Comparison of ENCODE assay signal across 1 cellular context in the genomic region with DNA sequence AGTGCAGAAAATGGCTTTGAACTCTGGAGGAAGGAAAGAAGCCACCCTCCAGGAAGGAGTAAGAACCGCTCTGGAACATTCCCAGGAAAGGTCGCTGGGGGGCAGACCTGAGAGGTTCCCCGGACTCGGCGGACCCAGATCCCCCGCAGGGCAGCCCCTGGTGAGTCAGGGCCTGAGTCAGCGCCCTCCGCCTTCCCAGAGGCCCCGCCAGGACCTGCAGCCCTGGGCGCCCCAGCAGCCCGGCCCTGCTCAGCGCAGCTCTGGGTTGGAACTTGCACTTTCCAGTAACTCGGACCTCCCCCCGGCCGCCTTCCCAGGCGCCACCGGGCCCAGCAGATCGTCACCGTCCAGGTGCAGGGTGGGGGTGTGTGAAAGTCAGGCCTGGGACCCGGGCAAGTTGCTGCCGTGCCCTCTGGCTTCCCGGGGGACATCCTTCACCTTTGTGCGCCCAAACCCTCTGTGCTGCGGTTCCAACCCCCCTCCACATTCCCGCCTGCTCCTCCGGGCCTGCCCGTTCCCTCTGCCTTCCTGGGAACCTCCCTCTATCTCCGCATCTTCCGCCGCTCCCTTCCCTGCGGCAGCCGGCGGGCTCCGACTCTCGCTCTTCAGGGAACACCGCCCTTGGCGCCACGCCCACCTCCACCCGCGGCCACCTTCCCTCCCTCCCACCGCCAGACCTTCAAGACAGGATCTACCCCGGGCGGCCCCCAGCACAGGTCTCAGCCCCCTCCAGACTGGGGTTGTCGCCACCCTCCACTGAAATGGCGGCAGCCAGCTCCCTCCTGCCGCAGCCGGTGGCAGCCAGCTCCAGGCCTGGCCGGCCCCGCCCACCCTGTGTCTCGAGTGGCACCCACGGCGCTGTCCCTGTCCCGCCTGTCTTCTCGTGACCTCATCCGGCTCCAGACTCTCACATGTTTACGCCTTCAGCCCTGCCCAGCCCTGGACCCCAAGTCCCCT.
TF ChIP-seq lines count a peak whose summit lies in the region.

No MANE protein-coding gene starts in this region.

TF ChIP-seq in HepG2, 621 proteins besides CTCF, POLR2A, EP300 and RAD21 (continued from another document and continues in another):
- TF ChIP-seq, protein P1, sequence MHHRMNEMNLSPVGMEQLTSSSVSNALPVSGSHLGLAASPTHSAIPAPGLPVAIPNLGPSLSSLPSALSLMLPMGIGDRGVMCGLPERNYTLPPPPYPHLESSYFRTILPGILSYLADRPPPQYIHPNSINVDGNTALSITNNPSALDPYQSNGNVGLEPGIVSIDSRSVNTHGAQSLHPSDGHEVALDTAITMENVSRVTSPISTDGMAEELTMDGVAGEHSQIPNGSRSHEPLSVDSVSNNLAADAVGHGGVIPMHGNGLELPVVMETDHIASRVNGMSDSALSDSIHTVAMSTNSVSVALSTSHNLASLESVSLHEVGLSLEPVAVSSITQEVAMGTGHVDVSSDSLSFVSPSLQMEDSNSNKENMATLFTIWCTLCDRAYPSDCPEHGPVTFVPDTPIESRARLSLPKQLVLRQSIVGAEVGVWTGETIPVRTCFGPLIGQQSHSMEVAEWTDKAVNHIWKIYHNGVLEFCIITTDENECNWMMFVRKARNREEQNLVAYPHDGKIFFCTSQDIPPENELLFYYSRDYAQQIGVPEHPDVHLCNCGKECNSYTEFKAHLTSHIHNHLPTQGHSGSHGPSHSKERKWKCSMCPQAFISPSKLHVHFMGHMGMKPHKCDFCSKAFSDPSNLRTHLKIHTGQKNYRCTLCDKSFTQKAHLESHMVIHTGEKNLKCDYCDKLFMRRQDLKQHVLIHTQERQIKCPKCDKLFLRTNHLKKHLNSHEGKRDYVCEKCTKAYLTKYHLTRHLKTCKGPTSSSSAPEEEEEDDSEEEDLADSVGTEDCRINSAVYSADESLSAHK (CRISPR knock-in tag; IDR thresholded peaks at IDR 0.05; ENCODE audit: borderline replicate concordance) = no peak
- TF ChIP-seq STAT5B (CRISPR knock-in tag; IDR thresholded peaks at IDR 0.05) (no peak), ZBTB42 (CRISPR knock-in tag; IDR thresholded peaks at IDR 0.05) (no peak), ZNF629 (CRISPR knock-in tag; conservative IDR thresholded peaks at IDR 0.05) (0 out of 2 replicates have a peak, but pooled peaks have one; percentile 11), HNRNPUL1 (IDR thresholded peaks at IDR 0.05; ENCODE audit: low read depth, low read length) (no peak), U2AF1 (optimal IDR thresholded peaks at IDR 0.05; ENCODE audit: low read depth, low read length) (peak; percentile 48), ZIK1 (CRISPR knock-in tag; IDR thresholded peaks at IDR 0.05; ENCODE audit: borderline replicate concordance, low read depth) (no peak), MYC (CRISPR knock-in tag; IDR thresholded peaks at IDR 0.05; ENCODE audit: borderline replicate concordance) (peak; percentile 61; the same call in 1 of the 2 replicates), SOX5 (CRISPR knock-in tag; IDR thresholded peaks at IDR 0.05; ENCODE audit: borderline replicate concordance) (no peak), ZNF230 (CRISPR knock-in tag; IDR thresholded peaks at IDR 0.05) (no peak), ZNF543 (CRISPR knock-in tag; IDR thresholded peaks at IDR 0.05) (peak; percentile 85), KDM2A (CRISPR knock-in tag; IDR thresholded peaks at IDR 0.05; ENCODE audit: borderline replicate concordance, low read depth) (peak; percentile 75), ZNF781 (CRISPR knock-in tag; IDR thresholded peaks at IDR 0.05; ENCODE audit: borderline replicate concordance, not compliant biosample characterization) (no peak), ZFP90 (CRISPR knock-in tag; IDR thresholded peaks at IDR 0.05; ENCODE audit: borderline replicate concordance) (no peak), ARHGAP35 (CRISPR knock-in tag; IDR thresholded peaks at IDR 0.05; ENCODE audit: borderline replicate concordance) (no peak), CBX1 (IDR thresholded peaks at IDR 0.05; ENCODE audit: low read depth) (peak; percentile 57), SP2 (CRISPR knock-in tag; IDR thresholded peaks at IDR 0.05) (no peak), ZNF678 (CRISPR knock-in tag; IDR thresholded peaks at IDR 0.05) (no peak), ZNF703 (CRISPR knock-in tag; IDR thresholded peaks at IDR 0.05; ENCODE audit: borderline replicate concordance) (no peak), GABPB1 (CRISPR knock-in tag; IDR thresholded peaks at IDR 0.05) (peak; percentile 80; the same call in 1 of the 2 replicates), GLI4 (CRISPR knock-in tag; IDR thresholded peaks at IDR 0.05; ENCODE audit: borderline replicate concordance) (no peak), NFATC3 (CRISPR knock-in tag; IDR thresholded peaks at IDR 0.05) (no peak), KAT7 (CRISPR knock-in tag; IDR thresholded peaks at IDR 0.05; ENCODE audit: borderline replicate concordance) (peak; percentile 50; the same call in 1 of the 2 replicates), ZNF790 (CRISPR knock-in tag; IDR thresholded peaks at IDR 0.05; ENCODE audit: borderline replicate concordance) (no peak), ZNF816 (CRISPR knock-in tag; IDR thresholded peaks at IDR 0.05; ENCODE audit: borderline replicate concordance) (no peak), RFX5 (IDR thresholded peaks at IDR 0.05; ENCODE audit: low read depth, low read length) (no peak), ZNF264 (CRISPR knock-in tag; IDR thresholded peaks at IDR 0.05) (peak; percentile 75), ZEB1 (IDR thresholded peaks at IDR 0.05; ENCODE audit: insufficient replicate concordance, low read depth) (no peak)
- TF ChIP-seq, protein P2, sequence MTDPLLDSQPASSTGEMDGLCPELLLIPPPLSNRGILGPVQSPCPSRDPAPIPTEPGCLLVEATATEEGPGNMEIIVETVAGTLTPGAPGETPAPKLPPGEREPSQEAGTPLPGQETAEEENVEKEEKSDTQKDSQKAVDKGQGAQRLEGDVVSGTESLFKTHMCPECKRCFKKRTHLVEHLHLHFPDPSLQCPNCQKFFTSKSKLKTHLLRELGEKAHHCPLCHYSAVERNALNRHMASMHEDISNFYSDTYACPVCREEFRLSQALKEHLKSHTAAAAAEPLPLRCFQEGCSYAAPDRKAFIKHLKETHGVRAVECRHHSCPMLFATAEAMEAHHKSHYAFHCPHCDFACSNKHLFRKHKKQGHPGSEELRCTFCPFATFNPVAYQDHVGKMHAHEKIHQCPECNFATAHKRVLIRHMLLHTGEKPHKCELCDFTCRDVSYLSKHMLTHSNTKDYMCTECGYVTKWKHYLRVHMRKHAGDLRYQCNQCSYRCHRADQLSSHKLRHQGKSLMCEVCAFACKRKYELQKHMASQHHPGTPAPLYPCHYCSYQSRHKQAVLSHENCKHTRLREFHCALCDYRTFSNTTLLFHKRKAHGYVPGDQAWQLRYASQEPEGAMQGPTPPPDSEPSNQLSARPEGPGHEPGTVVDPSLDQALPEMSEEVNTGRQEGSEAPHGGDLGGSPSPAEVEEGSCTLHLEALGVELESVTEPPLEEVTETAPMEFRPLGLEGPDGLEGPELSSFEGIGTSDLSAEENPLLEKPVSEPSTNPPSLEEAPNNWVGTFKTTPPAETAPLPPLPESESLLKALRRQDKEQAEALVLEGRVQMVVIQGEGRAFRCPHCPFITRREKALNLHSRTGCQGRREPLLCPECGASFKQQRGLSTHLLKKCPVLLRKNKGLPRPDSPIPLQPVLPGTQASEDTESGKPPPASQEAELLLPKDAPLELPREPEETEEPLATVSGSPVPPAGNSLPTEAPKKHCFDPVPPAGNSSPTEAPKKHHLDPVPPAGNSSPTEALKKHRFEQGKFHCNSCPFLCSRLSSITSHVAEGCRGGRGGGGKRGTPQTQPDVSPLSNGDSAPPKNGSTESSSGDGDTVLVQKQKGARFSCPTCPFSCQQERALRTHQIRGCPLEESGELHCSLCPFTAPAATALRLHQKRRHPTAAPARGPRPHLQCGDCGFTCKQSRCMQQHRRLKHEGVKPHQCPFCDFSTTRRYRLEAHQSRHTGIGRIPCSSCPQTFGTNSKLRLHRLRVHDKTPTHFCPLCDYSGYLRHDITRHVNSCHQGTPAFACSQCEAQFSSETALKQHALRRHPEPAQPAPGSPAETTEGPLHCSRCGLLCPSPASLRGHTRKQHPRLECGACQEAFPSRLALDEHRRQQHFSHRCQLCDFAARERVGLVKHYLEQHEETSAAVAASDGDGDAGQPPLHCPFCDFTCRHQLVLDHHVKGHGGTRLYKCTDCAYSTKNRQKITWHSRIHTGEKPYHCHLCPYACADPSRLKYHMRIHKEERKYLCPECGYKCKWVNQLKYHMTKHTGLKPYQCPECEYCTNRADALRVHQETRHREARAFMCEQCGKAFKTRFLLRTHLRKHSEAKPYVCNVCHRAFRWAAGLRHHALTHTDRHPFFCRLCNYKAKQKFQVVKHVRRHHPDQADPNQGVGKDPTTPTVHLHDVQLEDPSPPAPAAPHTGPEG (CRISPR knock-in tag; IDR thresholded peaks at IDR 0.05) = no peak
- TF ChIP-seq, protein P3, sequence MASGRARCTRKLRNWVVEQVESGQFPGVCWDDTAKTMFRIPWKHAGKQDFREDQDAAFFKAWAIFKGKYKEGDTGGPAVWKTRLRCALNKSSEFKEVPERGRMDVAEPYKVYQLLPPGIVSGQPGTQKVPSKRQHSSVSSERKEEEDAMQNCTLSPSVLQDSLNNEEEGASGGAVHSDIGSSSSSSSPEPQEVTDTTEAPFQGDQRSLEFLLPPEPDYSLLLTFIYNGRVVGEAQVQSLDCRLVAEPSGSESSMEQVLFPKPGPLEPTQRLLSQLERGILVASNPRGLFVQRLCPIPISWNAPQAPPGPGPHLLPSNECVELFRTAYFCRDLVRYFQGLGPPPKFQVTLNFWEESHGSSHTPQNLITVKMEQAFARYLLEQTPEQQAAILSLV (CRISPR knock-in tag; IDR thresholded peaks at IDR 0.05; ENCODE audit: borderline replicate concordance) = 0 out of 2 replicates have a peak, but pooled peaks have one; percentile 54
- TF ChIP-seq, protein P4, sequence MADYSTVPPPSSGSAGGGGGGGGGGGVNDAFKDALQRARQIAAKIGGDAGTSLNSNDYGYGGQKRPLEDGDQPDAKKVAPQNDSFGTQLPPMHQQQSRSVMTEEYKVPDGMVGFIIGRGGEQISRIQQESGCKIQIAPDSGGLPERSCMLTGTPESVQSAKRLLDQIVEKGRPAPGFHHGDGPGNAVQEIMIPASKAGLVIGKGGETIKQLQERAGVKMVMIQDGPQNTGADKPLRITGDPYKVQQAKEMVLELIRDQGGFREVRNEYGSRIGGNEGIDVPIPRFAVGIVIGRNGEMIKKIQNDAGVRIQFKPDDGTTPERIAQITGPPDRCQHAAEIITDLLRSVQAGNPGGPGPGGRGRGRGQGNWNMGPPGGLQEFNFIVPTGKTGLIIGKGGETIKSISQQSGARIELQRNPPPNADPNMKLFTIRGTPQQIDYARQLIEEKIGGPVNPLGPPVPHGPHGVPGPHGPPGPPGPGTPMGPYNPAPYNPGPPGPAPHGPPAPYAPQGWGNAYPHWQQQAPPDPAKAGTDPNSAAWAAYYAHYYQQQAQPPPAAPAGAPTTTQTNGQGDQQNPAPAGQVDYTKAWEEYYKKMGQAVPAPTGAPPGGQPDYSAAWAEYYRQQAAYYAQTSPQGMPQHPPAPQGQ (CRISPR knock-in tag; IDR thresholded peaks at IDR 0.05; ENCODE audit: borderline replicate concordance) = no peak
- TF ChIP-seq, protein P5, sequence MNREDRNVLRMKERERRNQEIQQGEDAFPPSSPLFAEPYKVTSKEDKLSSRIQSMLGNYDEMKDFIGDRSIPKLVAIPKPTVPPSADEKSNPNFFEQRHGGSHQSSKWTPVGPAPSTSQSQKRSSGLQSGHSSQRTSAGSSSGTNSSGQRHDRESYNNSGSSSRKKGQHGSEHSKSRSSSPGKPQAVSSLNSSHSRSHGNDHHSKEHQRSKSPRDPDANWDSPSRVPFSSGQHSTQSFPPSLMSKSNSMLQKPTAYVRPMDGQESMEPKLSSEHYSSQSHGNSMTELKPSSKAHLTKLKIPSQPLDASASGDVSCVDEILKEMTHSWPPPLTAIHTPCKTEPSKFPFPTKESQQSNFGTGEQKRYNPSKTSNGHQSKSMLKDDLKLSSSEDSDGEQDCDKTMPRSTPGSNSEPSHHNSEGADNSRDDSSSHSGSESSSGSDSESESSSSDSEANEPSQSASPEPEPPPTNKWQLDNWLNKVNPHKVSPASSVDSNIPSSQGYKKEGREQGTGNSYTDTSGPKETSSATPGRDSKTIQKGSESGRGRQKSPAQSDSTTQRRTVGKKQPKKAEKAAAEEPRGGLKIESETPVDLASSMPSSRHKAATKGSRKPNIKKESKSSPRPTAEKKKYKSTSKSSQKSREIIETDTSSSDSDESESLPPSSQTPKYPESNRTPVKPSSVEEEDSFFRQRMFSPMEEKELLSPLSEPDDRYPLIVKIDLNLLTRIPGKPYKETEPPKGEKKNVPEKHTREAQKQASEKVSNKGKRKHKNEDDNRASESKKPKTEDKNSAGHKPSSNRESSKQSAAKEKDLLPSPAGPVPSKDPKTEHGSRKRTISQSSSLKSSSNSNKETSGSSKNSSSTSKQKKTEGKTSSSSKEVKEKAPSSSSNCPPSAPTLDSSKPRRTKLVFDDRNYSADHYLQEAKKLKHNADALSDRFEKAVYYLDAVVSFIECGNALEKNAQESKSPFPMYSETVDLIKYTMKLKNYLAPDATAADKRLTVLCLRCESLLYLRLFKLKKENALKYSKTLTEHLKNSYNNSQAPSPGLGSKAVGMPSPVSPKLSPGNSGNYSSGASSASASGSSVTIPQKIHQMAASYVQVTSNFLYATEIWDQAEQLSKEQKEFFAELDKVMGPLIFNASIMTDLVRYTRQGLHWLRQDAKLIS (CRISPR knock-in tag; IDR thresholded peaks at IDR 0.05) = no peak
- TF ChIP-seq, protein P6, sequence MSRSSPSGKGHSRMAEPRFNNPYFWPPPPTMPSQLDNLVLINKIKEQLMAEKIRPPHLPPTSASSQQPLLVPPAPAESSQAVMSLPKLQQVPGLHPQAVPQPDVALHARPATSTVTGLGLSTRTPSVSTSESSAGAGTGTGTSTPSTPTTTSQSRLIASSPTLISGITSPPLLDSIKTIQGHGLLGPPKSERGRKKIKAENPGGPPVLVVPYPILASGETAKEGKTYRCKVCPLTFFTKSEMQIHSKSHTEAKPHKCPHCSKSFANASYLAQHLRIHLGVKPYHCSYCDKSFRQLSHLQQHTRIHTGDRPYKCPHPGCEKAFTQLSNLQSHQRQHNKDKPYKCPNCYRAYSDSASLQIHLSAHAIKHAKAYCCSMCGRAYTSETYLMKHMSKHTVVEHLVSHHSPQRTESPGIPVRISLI (CRISPR knock-in tag; IDR thresholded peaks at IDR 0.05; ENCODE audit: borderline replicate concordance) = no peak
- TF ChIP-seq, protein P7, sequence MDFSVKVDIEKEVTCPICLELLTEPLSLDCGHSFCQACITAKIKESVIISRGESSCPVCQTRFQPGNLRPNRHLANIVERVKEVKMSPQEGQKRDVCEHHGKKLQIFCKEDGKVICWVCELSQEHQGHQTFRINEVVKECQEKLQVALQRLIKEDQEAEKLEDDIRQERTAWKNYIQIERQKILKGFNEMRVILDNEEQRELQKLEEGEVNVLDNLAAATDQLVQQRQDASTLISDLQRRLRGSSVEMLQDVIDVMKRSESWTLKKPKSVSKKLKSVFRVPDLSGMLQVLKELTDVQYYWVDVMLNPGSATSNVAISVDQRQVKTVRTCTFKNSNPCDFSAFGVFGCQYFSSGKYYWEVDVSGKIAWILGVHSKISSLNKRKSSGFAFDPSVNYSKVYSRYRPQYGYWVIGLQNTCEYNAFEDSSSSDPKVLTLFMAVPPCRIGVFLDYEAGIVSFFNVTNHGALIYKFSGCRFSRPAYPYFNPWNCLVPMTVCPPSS (IDR thresholded peaks at IDR 0.05) = no peak
